In the genomic region with DNA sequence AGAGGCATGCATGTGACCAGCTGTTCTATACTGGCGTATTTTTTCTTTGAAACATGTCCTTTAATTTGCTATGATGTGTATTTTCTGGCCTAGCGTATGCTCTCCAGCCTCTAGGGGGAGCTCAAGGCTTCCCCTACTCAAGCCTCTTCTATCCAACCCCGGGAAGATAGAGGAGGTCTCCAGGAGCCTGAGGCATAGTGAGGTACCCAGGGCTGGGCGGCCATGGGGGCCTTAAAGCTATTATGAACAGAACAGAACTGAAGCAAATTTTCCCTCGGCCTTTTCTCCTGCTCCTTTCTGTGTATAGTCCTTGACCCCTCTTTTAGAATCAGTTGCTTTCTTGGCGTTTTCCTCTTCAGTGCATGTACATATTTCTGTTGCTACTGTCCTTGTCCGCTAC, we compare ENCODE assay signal across 9 cellular contexts.
DNase-seq lines count a peak whose midpoint lies in the region; ATAC-seq and TF ChIP-seq lines count a peak whose summit lies in the region.
"Had no signal": no experiment of that assay in that cellular context is flagged by ENCODE, and none has a peak within 500 bp of the region (broad histone marks: within the 10 kb centered on the region; RNA-seq: fewer than 3 reads in every experiment).

No MANE protein-coding gene starts in this region.

- ATAC-seq in HG03565 (IDR thresholded peaks at IDR 0.05; ENCODE audit: unreplicated experiment), result peak; percentile 36

- H3K9me3 ChIP-seq in OCI-LY7 (ENCODE audit: low read length), result no peaks in the 10 kb centered on the region
- no peaks in the 10 kb centered on the region for H3K9me3 ChIP-seq in liver (ENCODE audit: control insufficient read depth in 4 of 4, low read length in 3 of 4)
- no peaks in the 10 kb centered on the region for H3K9me3 ChIP-seq in uterus

- H3K4me3 Mint-ChIP-seq in chondrocyte (ENCODE audit: unreplicated experiment), result no peak overlapping the region
- H3K4me3 Mint-ChIP-seq: activated naive CD8-positive, alpha-beta T cell treated with anti-CD3 and anti-CD28 coated beads, Interleukin-2, amount 10 ng/mL, durations not matched to agents 7 days and 5 days had no signal

- peak; percentile 81 to 85 for TF ChIP-seq RAD21 in liver (IDR thresholded peaks at IDR 0.05)

- POLR2A ChIA-PET in OCI-LY7 (lab: Charles Lee), result no interaction called here

- TF ChIP-seq CTCF in OCI-LY7 (conservative IDR thresholded peaks at IDR 0.05; ENCODE audit: low read length) (peak; percentile 87), chondrocyte (IDR thresholded peaks at IDR 0.05) (peak; percentile 87), liver (IDR thresholded peaks at IDR 0.05; ENCODE audit: low read depth, low read length, missing input control) (peak; percentile 64), uterus (IDR thresholded peaks at IDR 0.05) (peak; percentile 32 to 39 (median 36))

- H3K27me3 ChIP-seq in liver (ENCODE audit: control insufficient read depth in 4 of 4, insufficient read depth in 4 of 4, low read length in 3 of 4) (no peaks in the 10 kb centered on the region), uterus (no peaks in the 10 kb centered on the region)

- no peaks in the 10 kb centered on the region for H3K9me2 ChIP-seq in OCI-LY7 (ENCODE audit: insufficient read depth, low read length)

- H3K9me3 Mint-ChIP-seq in chondrocyte (ENCODE audit: low read depth), result no peaks in the 10 kb centered on the region
- H3K9me3 Mint-ChIP-seq: activated naive CD8-positive, alpha-beta T cell treated with anti-CD3 and anti-CD28 coated beads, Interleukin-2, amount 10 ng/mL, durations not matched to agents 7 days and 5 days had no signal

- BruUV-seq in OCI-LY7 (replicated peaks; lab: Mats Ljungman, UMichigan), result no TSS peak

- intact Hi-C loops in OCI-LY7 (cut with micrococcal nuclease; ENCODE audit: unreplicated experiment), result loop anchor here (5.0 kb wide), 1 partner anchor 802 kb away; no protein-coding TSS in a partner anchor
- intact Hi-C loops in uterus (cut with DNase I; ENCODE audit: low total_unique reads), result no loop called here

- H3K27ac ChIP-seq in OCI-LY7 (ENCODE audit: low read depth, low read length, poor library complexity, severe bottlenecking), result no peak overlapping the region
- no peak overlapping the region for H3K27ac ChIP-seq in liver (ENCODE audit: low read depth in 1 of 2, low read length in 2 of 2)
- H3K27ac ChIP-seq in uterus, result no peak overlapping the region

- H3K4me2 ChIP-seq in OCI-LY7 (ENCODE audit: low read length), result no peak overlapping the region

- no peaks in the 10 kb centered on the region for H3K4me1 ChIP-seq in OCI-LY7 (ENCODE audit: insufficient read depth, low read length, poor library complexity, severe bottlenecking)
- peaks cover 0 to 11% (median 0%) of the 10 kb centered on the region in 4 donors for H3K4me1 ChIP-seq in liver (ENCODE audit: control insufficient read depth in 4 of 4, insufficient read depth in 4 of 4, low read length in 3 of 4)
- no peaks in the 10 kb centered on the region for H3K4me1 ChIP-seq in uterus

- no peak overlapping the region for H3K27ac Mint-ChIP-seq in chondrocyte (ENCODE audit: unreplicated experiment)
- H3K27ac Mint-ChIP-seq: activated naive CD8-positive, alpha-beta T cell treated with anti-CD3 and anti-CD28 coated beads, Interleukin-2, amount 10 ng/mL, durations not matched to agents 7 days and 5 days had no signal

- no peaks in the 10 kb centered on the region for H3K36me3 Mint-ChIP-seq in chondrocyte (ENCODE audit: low read depth)
- H3K36me3 Mint-ChIP-seq: activated naive CD8-positive, alpha-beta T cell treated with anti-CD3 and anti-CD28 coated beads, Interleukin-2, amount 10 ng/mL, durations not matched to agents 7 days and 5 days had no signal

- WGBS in liver, result 60% methylated on average over 7 of the region's 7 CpGs

- H3K4me3 ChIP-seq in OCI-LY7 (ENCODE audit: low read depth, low read length, poor library complexity, severe bottlenecking), result no peak overlapping the region
- no peak overlapping the region for H3K4me3 ChIP-seq in liver (ENCODE audit: low read depth in 1 of 3, low read length in 3 of 3)
- H3K4me3 ChIP-seq in uterus, result no peak overlapping the region

- H3K27me3 Mint-ChIP-seq in chondrocyte (ENCODE audit: low read depth), result no peaks in the 10 kb centered on the region
- H3K27me3 Mint-ChIP-seq: activated naive CD8-positive, alpha-beta T cell treated with anti-CD3 and anti-CD28 coated beads, Interleukin-2, amount 10 ng/mL, durations not matched to agents 7 days and 5 days had no signal

- CTCF ChIA-PET in OCI-LY7 (lab: Charles Lee; ENCODE audit: unreplicated experiment), result interaction anchor here (1.0 kb wide), 1 partner anchor 26 kb away, joined by 3 read pairs; no protein-coding TSS in a partner anchor

- H3K9ac ChIP-seq in liver (ENCODE audit: low read depth in 1 of 2, low read length in 2 of 2), result no peak overlapping the region

- no peaks in the 10 kb centered on the region for H3K79me2 ChIP-seq in OCI-LY7 (ENCODE audit: insufficient read depth, low read depth, low read length)

- TF ChIP-seq POLR2A in uterus (IDR thresholded peaks at IDR 0.05), result no peak

- no peaks in the 10 kb centered on the region for H3K4me1 Mint-ChIP-seq in chondrocyte (ENCODE audit: low read depth)
- H3K4me1 Mint-ChIP-seq: activated naive CD8-positive, alpha-beta T cell treated with anti-CD3 and anti-CD28 coated beads, Interleukin-2, amount 10 ng/mL, durations not matched to agents 7 days and 5 days had no signal

- DNase-seq in DMS153 treated with DMSO at 0.1 percent for 48 hours (lab: John Stamatoyannopoulos, UW; ENCODE audit: unreplicated experiment) (peak; percentile 4), DMS153 (lab: John Stamatoyannopoulos, UW) (no peak), OCI-LY7 (ENCODE audit: low spot score) (peak; percentile 58), chondrocyte (ENCODE audit: low spot score) (no peak), uterus (peak; percentile 16 to 26), HCEC 1CT (no peak)
- DNase-seq: activated naive CD8-positive, alpha-beta T cell treated with anti-CD3 and anti-CD28 coated beads, Interleukin-2, amount 10 ng/mL, durations not matched to agents 7 days and 5 days had no signal

- peak overlapping the region; percentile 40; the same call in 1 of the 2 replicates for H2AFZ ChIP-seq in OCI-LY7 (ENCODE audit: low read length)

- H3K36me3 ChIP-seq in OCI-LY7 (ENCODE audit: insufficient read depth, low read length), result no peaks in the 10 kb centered on the region
- H3K36me3 ChIP-seq in liver (ENCODE audit: control insufficient read depth in 4 of 4, insufficient read depth in 3 of 4, low read depth in 1 of 4, low read length in 3 of 4), result no peaks in the 10 kb centered on the region
- no peaks in the 10 kb centered on the region for H3K36me3 ChIP-seq in uterus

- no peaks in the 10 kb centered on the region for H4K20me1 ChIP-seq in OCI-LY7 (ENCODE audit: insufficient read depth, low read length)

TF ChIP-seq in liver, 16 proteins besides CTCF, POLR2A, EP300 and RAD21:
- TF ChIP-seq EGR1 (IDR thresholded peaks at IDR 0.05; ENCODE audit: low read depth in 2 of 2), result no peak

Comparison
In these comparisons a context has a peak if more than half of its experiments do, and no peak if none do; other contexts are left out.
1. DNase-seq: peak in DMS153 treated with DMSO at 0.1 percent for 48 hours (single experiment), OCI-LY7 (single experiment) and uterus (2 of 2); none in DMS153 (single experiment), chondrocyte (single experiment) and HCEC 1CT (single experiment).
2. CTCF ChIP-seq: peak in every context shown above with its lines; median percentile 87 in OCI-LY7; 87 in chondrocyte; 64 in liver; 36 in uterus.